17 cellular contexts compared by ENCODE assay signal in the genomic region with DNA sequence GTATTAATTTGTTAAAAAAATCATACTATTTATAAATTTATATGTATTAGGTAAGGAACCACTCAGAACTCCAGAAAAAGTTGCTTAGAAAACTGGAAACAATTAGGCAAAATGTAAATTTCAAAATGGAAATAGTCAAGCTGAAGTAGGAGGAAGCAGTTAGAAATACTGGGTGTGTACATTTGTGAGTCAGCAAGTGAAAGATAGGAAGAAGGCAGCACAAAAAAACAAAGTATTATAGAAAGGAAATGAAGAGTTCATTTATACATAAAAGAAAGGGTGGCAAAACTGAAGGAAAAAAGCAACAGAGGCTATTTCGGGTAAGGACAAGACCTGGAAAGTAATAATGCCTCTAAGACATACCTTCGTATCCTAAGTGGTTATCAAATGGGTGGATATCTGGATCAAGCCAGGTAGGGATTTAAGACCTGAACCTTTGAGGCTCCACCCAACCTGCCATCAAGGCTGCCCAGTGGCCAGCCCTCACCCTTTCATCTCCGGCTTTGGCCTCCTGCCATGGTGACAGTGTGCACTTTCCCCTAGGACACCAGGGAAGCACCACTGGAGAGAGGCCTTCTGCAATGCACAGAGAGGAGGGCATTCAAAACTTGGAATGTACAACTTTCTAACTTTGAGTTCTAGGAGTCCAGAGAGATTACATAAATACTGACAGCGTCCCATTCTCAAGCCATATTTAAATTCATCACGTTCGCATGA. TPM values are rescaled to one million over a fixed set of nuclear protein-coding genes. Genes with fewer than 3 reads are reported as not detected.
DNase-seq lines count a peak whose midpoint lies in the region; ATAC-seq, FAIRE-seq and TF ChIP-seq lines count a peak whose summit lies in the region.
"Had no signal": no experiment of that assay in that cellular context is flagged by ENCODE, and none has a peak within 500 bp of the region (broad histone marks: within the 10 kb centered on the region; RNA-seq: fewer than 3 reads in every experiment).

A gene with protein sequence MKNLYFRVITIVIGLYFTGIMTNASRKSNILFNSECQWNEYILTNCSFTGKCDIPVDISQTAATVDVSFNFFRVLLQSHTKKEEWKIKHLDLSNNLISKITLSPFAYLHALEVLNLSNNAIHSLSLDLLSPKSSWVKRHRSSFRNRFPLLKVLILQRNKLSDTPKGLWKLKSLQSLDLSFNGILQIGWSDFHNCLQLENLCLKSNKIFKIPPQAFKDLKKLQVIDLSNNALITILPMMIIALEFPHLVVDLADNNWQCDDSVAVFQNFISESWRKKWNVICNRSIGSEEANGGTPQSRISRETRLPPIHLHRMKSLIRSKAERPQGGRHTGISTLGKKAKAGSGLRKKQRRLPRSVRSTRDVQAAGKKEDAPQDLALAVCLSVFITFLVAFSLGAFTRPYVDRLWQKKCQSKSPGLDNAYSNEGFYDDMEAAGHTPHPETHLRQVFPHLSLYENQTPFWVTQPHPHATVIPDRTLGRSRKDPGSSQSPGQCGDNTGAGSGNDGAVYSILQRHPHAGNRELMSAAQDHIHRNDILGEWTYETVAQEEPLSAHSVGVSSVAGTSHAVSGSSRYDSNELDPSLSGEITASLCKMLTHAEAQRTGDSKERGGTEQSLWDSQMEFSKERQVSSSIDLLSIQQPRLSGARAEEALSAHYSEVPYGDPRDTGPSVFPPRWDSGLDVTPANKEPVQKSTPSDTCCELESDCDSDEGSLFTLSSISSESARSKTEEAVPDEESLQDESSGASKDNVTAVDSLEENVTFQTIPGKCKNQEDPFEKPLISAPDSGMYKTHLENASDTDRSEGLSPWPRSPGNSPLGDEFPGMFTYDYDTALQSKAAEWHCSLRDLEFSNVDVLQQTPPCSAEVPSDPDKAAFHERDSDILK (minus strand): TSS at position 423 of the 717 bp plus-strand sequence. CDS start 2,750 bp downstream, outside the sequence.

- POLR2A ChIA-PET in activated CD8-positive, alpha-beta T cell treated with anti-CD3 and anti-CD28 coated beads for 36 hours (lab: Charles Lee), result no interaction called here

- H3K36me3 ChIP-seq in pancreas, result peaks cover 0 to 9% (median 0%) of the 10 kb centered on the region in 3 donors

- H3K4me3 ChIP-seq in fibroblast of pulmonary artery (replicated peaks; ENCODE audit: low read depth, low read length), result no peak within 1 kb of the TSS
- H3K4me3 ChIP-seq in pancreas, result no peak within 1 kb of the TSS
- H3K4me3 ChIP-seq: heart right ventricle, thoracic aorta had no signal

- no peaks in the 10 kb centered on the region for H3K36me3 Mint-ChIP-seq in activated T-cell treated with anti-CD3 and anti-CD28 coated beads, Interleukin-2, amount 50 U/mL, for 72 hours (ENCODE audit: insufficient read depth in 2 of 2)
- H3K36me3 Mint-ChIP-seq in activated CD8-positive, alpha-beta T cell treated with anti-CD3 and anti-CD28 coated beads for 36 hours (ENCODE audit: low read depth), result peaks cover 2% of the 10 kb centered on the region

- peak; percentile 57 for FAIRE-seq in pancreas (lab: Jason Lieb, UNC)

- TF ChIP-seq CTCF in fibroblast of pulmonary artery (IDR thresholded peaks at IDR 0.05; ENCODE audit: low read length, missing control alignments) (no peak), pancreas (IDR thresholded peaks at IDR 0.05) (no peak)
- no peak for TF ChIP-seq CTCF in activated CD8-positive, alpha-beta T cell treated with anti-CD3 and anti-CD28 coated beads for 36 hours (IDR thresholded peaks at IDR 0.05)

- WGBS in pancreas, 2 donors, result 82 to 83% methylated on average over 6 of the region's 6 CpGs

- peak within 1 kb of the TSS; percentile 14 for H3K27ac Mint-ChIP-seq in activated T-cell treated with anti-CD3 and anti-CD28 coated beads, Interleukin-2, amount 50 U/mL, for 72 hours
- no peak within 1 kb of the TSS for H3K27ac Mint-ChIP-seq in activated CD8-positive, alpha-beta T cell treated with anti-CD3 and anti-CD28 coated beads for 36 hours
- H3K27ac Mint-ChIP-seq: naive thymus-derived CD4-positive, alpha-beta T cell had no signal

- peaks cover 0 to 3% (median 0%) of the 10 kb centered on the region in 3 donors for H3K4me1 ChIP-seq in pancreas

- CTCF ChIA-PET in activated CD8-positive, alpha-beta T cell treated with anti-CD3 and anti-CD28 coated beads for 36 hours (lab: Charles Lee), result no interaction called here

- H3K4me3 Mint-ChIP-seq in activated T-cell treated with anti-CD3 and anti-CD28 coated beads, Interleukin-2, amount 50 U/mL, for 72 hours, result no peak within 1 kb of the TSS
- H3K4me3 Mint-ChIP-seq in activated CD8-positive, alpha-beta T cell treated with anti-CD3 and anti-CD28 coated beads for 36 hours, result no peak within 1 kb of the TSS
- H3K4me3 Mint-ChIP-seq: naive thymus-derived CD4-positive, alpha-beta T cell; T-cell had no signal

- no peaks in the 10 kb centered on the region for H3K27me3 Mint-ChIP-seq in activated T-cell treated with anti-CD3 and anti-CD28 coated beads, Interleukin-2, amount 50 U/mL, for 72 hours (ENCODE audit: low read depth)
- H3K27me3 Mint-ChIP-seq in activated CD8-positive, alpha-beta T cell treated with anti-CD3 and anti-CD28 coated beads for 36 hours, result no peaks in the 10 kb centered on the region
- H3K27me3 Mint-ChIP-seq: naive thymus-derived CD4-positive, alpha-beta T cell; T-cell had no signal

- intact Hi-C loops in pancreas (cut with DNase I), result loop anchor here in 2 of 3 donors (10.0 kb wide), 2 partner anchors 125 to 135 kb away; no protein-coding TSS in a partner anchor
- intact Hi-C loops in activated CD8-positive, alpha-beta T cell treated with anti-CD3 and anti-CD28 coated beads for 36 hours (cut with micrococcal nuclease), result no loop called here

- no peaks in the 10 kb centered on the region for H3K4me1 Mint-ChIP-seq in activated T-cell treated with anti-CD3 and anti-CD28 coated beads, Interleukin-2, amount 50 U/mL, for 72 hours (ENCODE audit: low read depth)
- H3K4me1 Mint-ChIP-seq in activated CD8-positive, alpha-beta T cell treated with anti-CD3 and anti-CD28 coated beads for 36 hours (ENCODE audit: low read depth), result no peaks in the 10 kb centered on the region

- no peak for ATAC-seq in activated T-cell treated with anti-CD3 and anti-CD28 coated beads, Interleukin-2, amount 50 U/mL, for 72 hours (replicated peaks in 1 of 2)
- ATAC-seq in pancreas, result peak in 2 of 4 donors; percentile 48 to 51
- ATAC-seq in activated CD8-positive, alpha-beta T cell treated with anti-CD3 and anti-CD28 coated beads for 36 hours, result no peak
- no peak for ATAC-seq in HG02938 (IDR thresholded peaks at IDR 0.05; ENCODE audit: unreplicated experiment)
- ATAC-seq: naive thymus-derived CD4-positive, alpha-beta T cell; Panc1; T-cell had no signal

- H3K27me3 ChIP-seq in pancreas, result no peaks in the 10 kb centered on the region
- H3K27me3 ChIP-seq: heart right ventricle had no signal

- H3K9me3 Mint-ChIP-seq in activated T-cell treated with anti-CD3 and anti-CD28 coated beads, Interleukin-2, amount 50 U/mL, for 72 hours, result no peaks in the 10 kb centered on the region
- H3K9me3 Mint-ChIP-seq in activated CD8-positive, alpha-beta T cell treated with anti-CD3 and anti-CD28 coated beads for 36 hours, result no peaks in the 10 kb centered on the region
- H3K9me3 Mint-ChIP-seq: naive thymus-derived CD4-positive, alpha-beta T cell; T-cell had no signal

- no peaks in the 10 kb centered on the region for H3K9me3 ChIP-seq in pancreas
- H3K9me3 ChIP-seq: heart right ventricle, thoracic aorta had no signal

- no peak for DNase-seq in activated T-cell treated with anti-CD3 and anti-CD28 coated beads, Interleukin-2, amount 50 U/mL, for 72 hours
- no peak for DNase-seq in activated T-cell treated with anti-CD3 and anti-CD28 coated beads, Interleukin-2, amount 50 U/mL, for 1 hour
- DNase-seq in OCI-M1 (lab: John Stamatoyannopoulos, UW) (peak; percentile 25), fibroblast of pulmonary artery (ENCODE audit: low read depth) (peak; percentile 26), pancreas (peak in 1 of 6 donors; percentile 19), activated gamma-delta T cell treated with Interleukin-2 at 50 U/mL for 16 hours (no peak)
- DNase-seq in activated CD8-positive, alpha-beta T cell treated with anti-CD3 and anti-CD28 coated beads for 36 hours, result no peak
- DNase-seq: cerebellar nuclear complex; heart right ventricle; naive thymus-derived CD4-positive, alpha-beta T cell; NCI-H1694 treated with DMSO at 0.1 percent for 48 hours; NCI-H510A; T-cell had no signal

- H3K27ac ChIP-seq in pancreas, result no peak within 1 kb of the TSS
- H3K27ac ChIP-seq: heart right ventricle, thoracic aorta had no signal

RNA-seq across cellular contexts. Expression of the gene that starts here (rescaled TPM):
- under 1 TPM; 0.72 to 0.77 TPM for total RNA-seq in activated T-cell treated with anti-CD3 and anti-CD28 coated beads, Interleukin-2, amount 50 U/mL, for 72 hours
- total RNA-seq in pancreas, result under 1 TPM in 5 of 6 donors, not detected in 1; 0.08 to 0.19 (median 0.14) TPM
- polyA plus RNA-seq in pancreas, result under 1 TPM; 0.23 to 0.94 TPM
- total RNA-seq in activated CD8-positive, alpha-beta T cell treated with anti-CD3 and anti-CD28 coated beads for 36 hours, result under 1 TPM in 1 of 2 experiments, not detected in 1; 0.09 TPM
- total RNA-seq: epithelial cell of proximal tubule had no signal

Comparison
In these comparisons a context has a peak if more than half of its experiments do, and no peak if none do; other contexts are left out.
1. DNase-seq: peak in OCI-M1 (single experiment) and fibroblast of pulmonary artery (single experiment); none in activated T-cell treated with anti-CD3 and anti-CD28 coated beads, Interleukin-2, amount 50 U/mL, for 72 hours (0 of 2), activated T-cell treated with anti-CD3 and anti-CD28 coated beads, Interleukin-2, amount 50 U/mL, for 1 hour (single experiment), activated CD8-positive, alpha-beta T cell treated with anti-CD3 and anti-CD28 coated beads for 36 hours (single experiment) and activated gamma-delta T cell treated with Interleukin-2 at 50 U/mL for 16 hours (single experiment).